Comparison of ENCODE assay signal across 8 cellular contexts in genomic region chr5:138466900-138467710, GRCh38. TPM values are rescaled to one million over a fixed set of nuclear protein-coding genes. Genes with fewer than 3 reads are reported as not detected.
A peak's percentile ranks its signal among the peaks of the same experiment; 100 is the strongest.
DNase-seq lines count a peak whose midpoint lies in the region; ATAC-seq and TF ChIP-seq lines count a peak whose summit lies in the region.

No MANE protein-coding gene starts in this region.

- intact Hi-C loops in left lung (cut with DNase I) = no loop called here

- no peak for ATAC-seq in left lung

- no peaks in the 10 kb centered on the region for H3K9me3 ChIP-seq in left lung
- H3K9me3 ChIP-seq in thymus (ENCODE audit: control insufficient read depth) = no peaks in the 10 kb centered on the region

- peaks cover 21 to 42% of the 10 kb centered on the region in 2 donors for H3K4me1 ChIP-seq in left lung
- H3K4me1 ChIP-seq in thymus (ENCODE audit: control insufficient read depth, insufficient read depth, low read length) = peaks cover 15% of the 10 kb centered on the region

- H3K27me3 ChIP-seq in left lung (peaks cover 0 to 8% of the 10 kb centered on the region in 2 donors), thymus (ENCODE audit: control insufficient read depth, insufficient read depth) (no peaks in the 10 kb centered on the region)

- in situ Hi-C loops in astrocyte of the spinal cord (cut with HindIII; ENCODE audit: low sequenced_read_pairs) = no loop called here

- peak; percentile 64 for DNase-seq in activated CD4-positive, alpha-beta T cell treated with anti-CD3 and anti-CD28 coated beads for 1 hour
- no peak for DNase-seq in activated CD4-positive, alpha-beta T cell treated with anti-CD3 and anti-CD28 coated beads for 48 hours
- peak; percentile 9 for DNase-seq in astrocyte of the spinal cord (ENCODE audit: low read depth, low spot score)
- DNase-seq in left lung = no peak
- DNase-seq in germinal center (ENCODE audit: low spot score) = no peak
- no peak for DNase-seq in NCI-H1930 (lab: John Stamatoyannopoulos, UW)
- DNase-seq in DMS153 (lab: John Stamatoyannopoulos, UW) = no peak

- H3K4me3 ChIP-seq in astrocyte of the spinal cord (ENCODE audit: low read depth, low read length) (peak overlapping the region; percentile 55), left lung (peak overlapping the region; percentile 84), thymus (ENCODE audit: low read length) (peak overlapping the region; percentile 79)

- H3K36me3 ChIP-seq in left lung = peaks cover 0 to 18% of the 10 kb centered on the region in 2 donors
- peaks cover 11% of the 10 kb centered on the region for H3K36me3 ChIP-seq in thymus (ENCODE audit: control insufficient read depth, insufficient read depth)

- TF ChIP-seq CTCF in astrocyte of the spinal cord (IDR thresholded peaks at IDR 0.05; ENCODE audit: low read depth, low read length) = no peak
- TF ChIP-seq CTCF in left lung (IDR thresholded peaks at IDR 0.05) = no peak

- H3K27ac ChIP-seq in left lung = no peak overlapping the region
- H3K27ac ChIP-seq in thymus (ENCODE audit: low read depth) = no peak overlapping the region

- whole genome bisulfite sequencing in thymus = 97% methylated on average over 45 of the region's 45 CpGs

RNA-seq across cellular contexts. Expression of gene EGR1, which starts 1.8 kb away (rescaled TPM):
- total RNA-seq in left lung = 10 to 100 TPM; 42.3 to 92.6 TPM
- 56.3 TPM for polyA plus RNA-seq in thymus

RNA-seq across cellular contexts. Expression of gene REEP2, which starts 28.2 kb away (rescaled TPM):
- 1 to 10 TPM in 1 of 2 donors, under 1 TPM in 1; 0.52 to 2.5 TPM for total RNA-seq in left lung
- polyA plus RNA-seq in thymus = 4.8 TPM

Comparison
In these comparisons a context has a peak if more than half of its experiments do, and no peak if none do; other contexts are left out.
1. DNase-seq: peak in activated CD4-positive, alpha-beta T cell treated with anti-CD3 and anti-CD28 coated beads for 1 hour (single experiment) and astrocyte of the spinal cord (single experiment); none in activated CD4-positive, alpha-beta T cell treated with anti-CD3 and anti-CD28 coated beads for 48 hours (single experiment), left lung (0 of 2), germinal center (single experiment), NCI-H1930 (0 of 2) and DMS153 (single experiment).
2. Peak in every context shown above with its lines, with median percentiles within 50 percentile points of each other: H3K4me3 ChIP-seq.